ENCODE assay signal across 8 cellular contexts in the genomic region with DNA sequence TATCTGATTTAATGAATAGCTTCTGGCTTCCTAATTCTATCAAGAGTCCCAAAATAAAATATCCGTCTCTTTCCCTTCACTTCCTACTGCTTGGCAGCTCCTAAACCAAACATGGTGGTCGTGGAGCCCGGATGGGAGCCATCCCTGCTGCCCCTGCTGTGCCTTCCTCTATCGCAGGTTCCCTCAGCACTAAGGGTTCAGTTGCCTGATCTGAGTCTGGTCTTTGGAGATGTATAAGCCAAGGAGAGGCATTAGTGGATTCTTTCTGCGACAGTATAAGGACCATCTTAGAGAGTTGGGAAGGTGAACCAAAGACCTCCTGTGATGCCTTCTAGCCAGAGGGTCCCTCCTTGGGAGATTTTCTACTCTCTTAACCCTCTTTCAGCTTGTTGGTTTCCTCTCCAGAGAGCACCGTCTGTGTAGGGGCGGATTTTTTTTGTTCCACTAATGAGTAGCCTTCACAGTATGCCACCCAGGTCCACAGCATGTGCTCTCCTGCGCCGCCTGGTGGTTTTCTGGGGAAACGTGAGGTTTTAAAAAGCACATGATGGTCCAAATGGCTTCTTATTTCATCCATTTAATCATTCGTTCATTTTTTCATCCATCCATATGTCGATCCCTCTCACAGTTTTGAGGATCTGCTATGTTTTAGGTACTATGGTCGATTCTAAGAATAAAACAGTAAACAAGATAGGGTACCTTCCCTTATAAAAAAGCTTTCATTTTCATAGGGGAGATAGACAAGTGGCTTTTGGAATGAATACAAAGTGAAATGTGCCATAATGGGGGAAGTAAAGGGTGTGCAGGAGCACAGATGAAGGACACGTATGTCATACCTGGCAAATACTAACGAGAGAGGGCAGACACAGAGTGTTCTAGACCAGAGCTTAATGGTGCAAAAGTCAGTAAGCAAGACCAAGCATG.
A peak's percentile ranks its signal among the peaks of the same experiment; 100 is the strongest.
DNase-seq lines count a peak whose midpoint lies in the region; ATAC-seq and TF ChIP-seq lines count a peak whose summit lies in the region.

No MANE protein-coding gene starts in this region.

- H3K36me3 ChIP-seq in A673 (ENCODE audit: insufficient read depth, low read length, poor library complexity, severe bottlenecking) (no peaks in the 10 kb centered on the region), lower lobe of right lung (no peaks in the 10 kb centered on the region)

- H3K4me3 ChIP-seq in A673 (ENCODE audit: low read depth, low read length, poor library complexity, severe bottlenecking) (no peak overlapping the region), lower lobe of right lung (no peak overlapping the region)

- H3K27me3 ChIP-seq in A673 (replicated peaks; ENCODE audit: insufficient read depth, low read depth, low read length, poor library complexity) (peaks cover 15% of the 10 kb centered on the region), lower lobe of right lung (ENCODE audit: low read depth) (no peaks in the 10 kb centered on the region)

- H3K27ac ChIP-seq in A673 (ENCODE audit: low read depth, low read length, poor library complexity, severe bottlenecking) (no peak overlapping the region), VCaP (no peak overlapping the region), lower lobe of right lung (no peak overlapping the region)

- DNase-seq in A673 (ENCODE audit: low spot score): peak; percentile 75
- peak; percentile 39 to 44 for DNase-seq in NCI-H1930 (lab: John Stamatoyannopoulos, UW)
- DNase-seq in effector CD8-positive, alpha-beta T cell (lab: John Stamatoyannopoulos, UW): peak; percentile 6
- peak; percentile 65 for DNase-seq in lower lobe of right lung
- peak; percentile 11 for DNase-seq in stimulated activated CD8-positive, alpha-beta memory T cell treated with anti-CD3 and anti-CD28 coated beads, Interleukin-7, amount 100 ng/mL, for 48 hours (ENCODE audit: extremely low read depth in 1 of 2, low read depth in 1 of 2)

- peak; percentile 46 to 70 for ATAC-seq in lower lobe of right lung
- no peak for ATAC-seq in HG02870 (IDR thresholded peaks at IDR 0.05; ENCODE audit: unreplicated experiment)

- H3K9me3 ChIP-seq in A673 (ENCODE audit: low read depth, low read length, poor library complexity, severe bottlenecking) (no peaks in the 10 kb centered on the region), lower lobe of right lung (no peaks in the 10 kb centered on the region)

- CTCF ChIA-PET in A673 (lab: Charles Lee): interaction anchor here (0.6 to 1.2 kb wide), 4 partner anchors 43 to 788 kb away, joined by 3 to 4 read pairs (median 4); no protein-coding TSS in a partner anchor

- H3K4me1 ChIP-seq in A673 (ENCODE audit: insufficient read depth, low read length, poor library complexity, severe bottlenecking): no peaks in the 10 kb centered on the region
- H3K4me1 ChIP-seq in lower lobe of right lung: no peaks in the 10 kb centered on the region

- POLR2A ChIA-PET in A673 (lab: Charles Lee; ENCODE audit: low non-redundant PET): no interaction called here

- TF ChIP-seq CTCF in A673 (conservative IDR thresholded peaks at IDR 0.05; ENCODE audit: low read depth, low read length): peak; percentile 94
- peak; percentile 89 for TF ChIP-seq CTCF in GM12874 (IDR thresholded peaks at IDR 0.05; ENCODE audit: insufficient read depth, low read depth, low read length)
- TF ChIP-seq CTCF in VCaP (conservative IDR thresholded peaks at IDR 0.05): peak; percentile 97
- TF ChIP-seq CTCF in lower lobe of right lung (IDR thresholded peaks at IDR 0.05): peak; percentile 86

- BruUV-seq in A673 (replicated peaks; lab: Mats Ljungman, UMichigan): no TSS peak

- intact Hi-C loops in A673 (cut with micrococcal nuclease; ENCODE audit: unreplicated experiment): loop anchor here (1.0 to 10.0 kb wide), 2 partner anchors 133 to 367 kb away; no protein-coding TSS in a partner anchor
- intact Hi-C loops in lower lobe of right lung (cut with DNase I): no loop called here

Comparison
In these comparisons a context has a peak if more than half of its experiments do, and no peak if none do; other contexts are left out.
1. DNase-seq: peak in every context shown above with its lines; median percentile 75 in A673; 65 in lower lobe of right lung; 42 in NCI-H1930; 11 in stimulated activated CD8-positive, alpha-beta memory T cell treated with anti-CD3 and anti-CD28 coated beads, Interleukin-7, amount 100 ng/mL, for 48 hours; 6 in effector CD8-positive, alpha-beta T cell.